Comparison of ENCODE assay signal across 1 cellular context in genomic region chr9:6412572-6413364, GRCh38.
TF ChIP-seq lines count a peak whose summit lies in the region.

A gene with protein sequence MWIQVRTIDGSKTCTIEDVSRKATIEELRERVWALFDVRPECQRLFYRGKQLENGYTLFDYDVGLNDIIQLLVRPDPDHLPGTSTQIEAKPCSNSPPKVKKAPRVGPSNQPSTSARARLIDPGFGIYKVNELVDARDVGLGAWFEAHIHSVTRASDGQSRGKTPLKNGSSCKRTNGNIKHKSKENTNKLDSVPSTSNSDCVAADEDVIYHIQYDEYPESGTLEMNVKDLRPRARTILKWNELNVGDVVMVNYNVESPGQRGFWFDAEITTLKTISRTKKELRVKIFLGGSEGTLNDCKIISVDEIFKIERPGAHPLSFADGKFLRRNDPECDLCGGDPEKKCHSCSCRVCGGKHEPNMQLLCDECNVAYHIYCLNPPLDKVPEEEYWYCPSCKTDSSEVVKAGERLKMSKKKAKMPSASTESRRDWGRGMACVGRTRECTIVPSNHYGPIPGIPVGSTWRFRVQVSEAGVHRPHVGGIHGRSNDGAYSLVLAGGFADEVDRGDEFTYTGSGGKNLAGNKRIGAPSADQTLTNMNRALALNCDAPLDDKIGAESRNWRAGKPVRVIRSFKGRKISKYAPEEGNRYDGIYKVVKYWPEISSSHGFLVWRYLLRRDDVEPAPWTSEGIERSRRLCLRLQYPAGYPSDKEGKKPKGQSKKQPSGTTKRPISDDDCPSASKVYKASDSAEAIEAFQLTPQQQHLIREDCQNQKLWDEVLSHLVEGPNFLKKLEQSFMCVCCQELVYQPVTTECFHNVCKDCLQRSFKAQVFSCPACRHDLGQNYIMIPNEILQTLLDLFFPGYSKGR (plus strand): TSS chr9:6413199. CDS start chr9:6413491, 292 bp downstream.

TF ChIP-seq in HepG2, 621 proteins besides CTCF, POLR2A, EP300 and RAD21 (continued from another document and continues in another):
- TF ChIP-seq PAXIP1 (CRISPR knock-in tag; conservative IDR thresholded peaks at IDR 0.05) (peak; percentile 47), GATAD1 (CRISPR knock-in tag; IDR thresholded peaks at IDR 0.05) (peak; percentile 81), MLX (CRISPR knock-in tag; IDR thresholded peaks at IDR 0.05) (no peak), ZNF251 (CRISPR knock-in tag; IDR thresholded peaks at IDR 0.05) (no peak), NR2F1 (CRISPR knock-in tag; IDR thresholded peaks at IDR 0.05) (no peak), HBP1 (CRISPR knock-in tag; IDR thresholded peaks at IDR 0.05; ENCODE audit: low read depth) (no peak), ZNF33A (CRISPR knock-in tag; IDR thresholded peaks at IDR 0.05; ENCODE audit: borderline replicate concordance) (no peak), ZNF724P (CRISPR knock-in tag; IDR thresholded peaks at IDR 0.05; ENCODE audit: borderline replicate concordance) (no peak), GABPB1 (CRISPR knock-in tag; IDR thresholded peaks at IDR 0.05) (peak; percentile 77), ZKSCAN5 (CRISPR knock-in tag; IDR thresholded peaks at IDR 0.05) (no peak), MED13 (CRISPR knock-in tag; IDR thresholded peaks at IDR 0.05) (no peak), HNRNPH1 (optimal IDR thresholded peaks at IDR 0.05; ENCODE audit: low read depth, low read length) (no peak), ZNF580 (CRISPR knock-in tag; IDR thresholded peaks at IDR 0.05; ENCODE audit: borderline replicate concordance, low read depth) (peak; percentile 74; the same call in 1 of the 2 replicates), HIVEP1 (CRISPR knock-in tag; IDR thresholded peaks at IDR 0.05) (no peak), KLF9 (CRISPR knock-in tag; IDR thresholded peaks at IDR 0.05; ENCODE audit: low read depth) (no peak), NR2F2 (IDR thresholded peaks at IDR 0.05; ENCODE audit: borderline replicate concordance, low read depth) (0 out of 2 replicates have a peak, but pooled peaks have one; percentile 19), SAP130 (CRISPR knock-in tag; IDR thresholded peaks at IDR 0.05; ENCODE audit: low read depth) (peak; percentile 71), KDM6A (CRISPR knock-in tag; IDR thresholded peaks at IDR 0.05; ENCODE audit: low read depth) (no peak), HDAC6 (IDR thresholded peaks at IDR 0.05; ENCODE audit: low read depth, low read length) (no peak), ZMAT5 (CRISPR knock-in tag; IDR thresholded peaks at IDR 0.05; ENCODE audit: borderline replicate concordance, low read depth) (no peak), PHB2 (IDR thresholded peaks at IDR 0.05; ENCODE audit: partially characterized antibody) (no peak), TCF7 (IDR thresholded peaks at IDR 0.05; ENCODE audit: low read depth) (no peak), ZBTB1 (CRISPR knock-in tag; IDR thresholded peaks at IDR 0.05; ENCODE audit: borderline replicate concordance) (no peak), ZNF326 (CRISPR knock-in tag; IDR thresholded peaks at IDR 0.05; ENCODE audit: borderline replicate concordance) (no peak)
- TF ChIP-seq, protein P1, sequence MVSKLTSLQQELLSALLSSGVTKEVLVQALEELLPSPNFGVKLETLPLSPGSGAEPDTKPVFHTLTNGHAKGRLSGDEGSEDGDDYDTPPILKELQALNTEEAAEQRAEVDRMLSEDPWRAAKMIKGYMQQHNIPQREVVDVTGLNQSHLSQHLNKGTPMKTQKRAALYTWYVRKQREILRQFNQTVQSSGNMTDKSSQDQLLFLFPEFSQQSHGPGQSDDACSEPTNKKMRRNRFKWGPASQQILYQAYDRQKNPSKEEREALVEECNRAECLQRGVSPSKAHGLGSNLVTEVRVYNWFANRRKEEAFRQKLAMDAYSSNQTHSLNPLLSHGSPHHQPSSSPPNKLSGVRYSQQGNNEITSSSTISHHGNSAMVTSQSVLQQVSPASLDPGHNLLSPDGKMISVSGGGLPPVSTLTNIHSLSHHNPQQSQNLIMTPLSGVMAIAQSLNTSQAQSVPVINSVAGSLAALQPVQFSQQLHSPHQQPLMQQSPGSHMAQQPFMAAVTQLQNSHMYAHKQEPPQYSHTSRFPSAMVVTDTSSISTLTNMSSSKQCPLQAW (CRISPR knock-in tag; IDR thresholded peaks at IDR 0.05) = peak; percentile 78; the same call in 1 of the 2 replicates
- TF ChIP-seq, protein P2, sequence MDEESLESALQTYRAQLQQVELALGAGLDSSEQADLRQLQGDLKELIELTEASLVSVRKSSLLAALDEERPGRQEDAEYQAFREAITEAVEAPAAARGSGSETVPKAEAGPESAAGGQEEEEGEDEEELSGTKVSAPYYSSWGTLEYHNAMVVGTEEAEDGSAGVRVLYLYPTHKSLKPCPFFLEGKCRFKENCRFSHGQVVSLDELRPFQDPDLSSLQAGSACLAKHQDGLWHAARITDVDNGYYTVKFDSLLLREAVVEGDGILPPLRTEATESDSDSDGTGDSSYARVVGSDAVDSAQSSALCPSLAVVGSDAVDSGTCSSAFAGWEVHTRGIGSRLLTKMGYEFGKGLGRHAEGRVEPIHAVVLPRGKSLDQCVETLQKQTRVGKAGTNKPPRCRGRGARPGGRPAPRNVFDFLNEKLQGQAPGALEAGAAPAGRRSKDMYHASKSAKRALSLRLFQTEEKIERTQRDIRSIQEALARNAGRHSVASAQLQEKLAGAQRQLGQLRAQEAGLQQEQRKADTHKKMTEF (CRISPR knock-in tag; IDR thresholded peaks at IDR 0.05) = no peak; the same call in 1 of the 2 replicates
- TF ChIP-seq, protein P3, sequence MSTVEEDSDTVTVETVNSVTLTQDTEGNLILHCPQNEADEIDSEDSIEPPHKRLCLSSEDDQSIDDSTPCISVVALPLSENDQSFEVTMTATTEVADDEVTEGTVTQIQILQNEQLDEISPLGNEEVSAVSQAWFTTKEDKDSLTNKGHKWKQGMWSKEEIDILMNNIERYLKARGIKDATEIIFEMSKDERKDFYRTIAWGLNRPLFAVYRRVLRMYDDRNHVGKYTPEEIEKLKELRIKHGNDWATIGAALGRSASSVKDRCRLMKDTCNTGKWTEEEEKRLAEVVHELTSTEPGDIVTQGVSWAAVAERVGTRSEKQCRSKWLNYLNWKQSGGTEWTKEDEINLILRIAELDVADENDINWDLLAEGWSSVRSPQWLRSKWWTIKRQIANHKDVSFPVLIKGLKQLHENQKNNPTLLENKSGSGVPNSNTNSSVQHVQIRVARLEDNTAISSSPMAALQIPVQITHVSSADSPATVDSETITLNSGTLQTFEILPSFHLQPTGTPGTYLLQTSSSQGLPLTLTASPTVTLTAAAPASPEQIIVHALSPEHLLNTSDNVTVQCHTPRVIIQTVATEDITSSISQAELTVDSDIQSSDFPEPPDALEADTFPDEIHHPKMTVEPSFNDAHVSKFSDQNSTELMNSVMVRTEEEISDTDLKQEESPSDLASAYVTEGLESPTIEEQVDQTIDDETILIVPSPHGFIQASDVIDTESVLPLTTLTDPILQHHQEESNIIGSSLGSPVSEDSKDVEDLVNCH (CRISPR knock-in tag; IDR thresholded peaks at IDR 0.05) = no peak
- TF ChIP-seq, protein P4, sequence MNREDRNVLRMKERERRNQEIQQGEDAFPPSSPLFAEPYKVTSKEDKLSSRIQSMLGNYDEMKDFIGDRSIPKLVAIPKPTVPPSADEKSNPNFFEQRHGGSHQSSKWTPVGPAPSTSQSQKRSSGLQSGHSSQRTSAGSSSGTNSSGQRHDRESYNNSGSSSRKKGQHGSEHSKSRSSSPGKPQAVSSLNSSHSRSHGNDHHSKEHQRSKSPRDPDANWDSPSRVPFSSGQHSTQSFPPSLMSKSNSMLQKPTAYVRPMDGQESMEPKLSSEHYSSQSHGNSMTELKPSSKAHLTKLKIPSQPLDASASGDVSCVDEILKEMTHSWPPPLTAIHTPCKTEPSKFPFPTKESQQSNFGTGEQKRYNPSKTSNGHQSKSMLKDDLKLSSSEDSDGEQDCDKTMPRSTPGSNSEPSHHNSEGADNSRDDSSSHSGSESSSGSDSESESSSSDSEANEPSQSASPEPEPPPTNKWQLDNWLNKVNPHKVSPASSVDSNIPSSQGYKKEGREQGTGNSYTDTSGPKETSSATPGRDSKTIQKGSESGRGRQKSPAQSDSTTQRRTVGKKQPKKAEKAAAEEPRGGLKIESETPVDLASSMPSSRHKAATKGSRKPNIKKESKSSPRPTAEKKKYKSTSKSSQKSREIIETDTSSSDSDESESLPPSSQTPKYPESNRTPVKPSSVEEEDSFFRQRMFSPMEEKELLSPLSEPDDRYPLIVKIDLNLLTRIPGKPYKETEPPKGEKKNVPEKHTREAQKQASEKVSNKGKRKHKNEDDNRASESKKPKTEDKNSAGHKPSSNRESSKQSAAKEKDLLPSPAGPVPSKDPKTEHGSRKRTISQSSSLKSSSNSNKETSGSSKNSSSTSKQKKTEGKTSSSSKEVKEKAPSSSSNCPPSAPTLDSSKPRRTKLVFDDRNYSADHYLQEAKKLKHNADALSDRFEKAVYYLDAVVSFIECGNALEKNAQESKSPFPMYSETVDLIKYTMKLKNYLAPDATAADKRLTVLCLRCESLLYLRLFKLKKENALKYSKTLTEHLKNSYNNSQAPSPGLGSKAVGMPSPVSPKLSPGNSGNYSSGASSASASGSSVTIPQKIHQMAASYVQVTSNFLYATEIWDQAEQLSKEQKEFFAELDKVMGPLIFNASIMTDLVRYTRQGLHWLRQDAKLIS (CRISPR knock-in tag; IDR thresholded peaks at IDR 0.05) = no peak
- TF ChIP-seq, protein P5, sequence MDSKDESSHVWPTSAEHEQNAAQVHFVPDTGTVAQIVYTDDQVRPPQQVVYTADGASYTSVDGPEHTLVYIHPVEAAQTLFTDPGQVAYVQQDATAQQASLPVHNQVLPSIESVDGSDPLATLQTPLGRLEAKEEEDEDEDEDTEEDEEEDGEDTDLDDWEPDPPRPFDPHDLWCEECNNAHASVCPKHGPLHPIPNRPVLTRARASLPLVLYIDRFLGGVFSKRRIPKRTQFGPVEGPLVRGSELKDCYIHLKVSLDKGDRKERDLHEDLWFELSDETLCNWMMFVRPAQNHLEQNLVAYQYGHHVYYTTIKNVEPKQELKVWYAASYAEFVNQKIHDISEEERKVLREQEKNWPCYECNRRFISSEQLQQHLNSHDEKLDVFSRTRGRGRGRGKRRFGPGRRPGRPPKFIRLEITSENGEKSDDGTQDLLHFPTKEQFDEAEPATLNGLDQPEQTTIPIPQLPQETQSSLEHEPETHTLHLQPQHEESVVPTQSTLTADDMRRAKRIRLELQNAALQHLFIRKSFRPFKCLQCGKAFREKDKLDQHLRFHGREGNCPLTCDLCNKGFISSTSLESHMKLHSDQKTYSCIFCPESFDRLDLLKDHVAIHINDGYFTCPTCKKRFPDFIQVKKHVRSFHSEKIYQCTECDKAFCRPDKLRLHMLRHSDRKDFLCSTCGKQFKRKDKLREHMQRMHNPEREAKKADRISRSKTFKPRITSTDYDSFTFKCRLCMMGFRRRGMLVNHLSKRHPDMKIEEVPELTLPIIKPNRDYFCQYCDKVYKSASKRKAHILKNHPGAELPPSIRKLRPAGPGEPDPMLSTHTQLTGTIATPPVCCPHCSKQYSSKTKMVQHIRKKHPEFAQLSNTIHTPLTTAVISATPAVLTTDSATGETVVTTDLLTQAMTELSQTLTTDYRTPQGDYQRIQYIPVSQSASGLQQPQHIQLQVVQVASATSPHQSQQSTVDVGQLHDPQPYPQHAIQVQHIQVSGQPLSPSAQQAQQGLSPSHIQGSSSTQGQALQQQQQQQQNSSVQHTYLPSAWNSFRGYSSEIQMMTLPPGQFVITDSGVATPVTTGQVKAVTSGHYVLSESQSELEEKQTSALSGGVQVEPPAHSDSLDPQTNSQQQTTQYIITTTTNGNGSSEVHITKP (CRISPR knock-in tag; IDR thresholded peaks at IDR 0.05; ENCODE audit: low read depth) = no peak
